In the genomic region with DNA sequence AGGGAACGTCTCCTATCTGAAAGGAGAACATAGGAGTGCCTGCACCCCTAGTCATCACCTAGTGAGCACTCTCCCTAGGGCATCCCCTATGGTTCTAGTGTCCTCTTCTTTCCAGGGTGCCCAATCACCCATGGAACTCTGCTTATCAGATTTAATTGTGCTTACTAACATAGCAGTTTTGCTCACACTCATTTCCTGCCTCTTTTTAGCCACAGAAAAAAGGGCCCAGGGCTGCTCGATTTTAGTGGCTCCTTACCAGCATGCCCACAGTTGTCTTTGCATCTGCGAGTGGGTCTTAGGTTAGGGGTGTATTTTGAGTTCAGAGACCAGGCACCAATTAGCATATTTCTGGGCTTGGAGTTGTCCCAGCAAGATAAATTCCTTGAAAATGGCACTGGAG, we compare ENCODE assay signal across 1 cellular context.
TF ChIP-seq lines count a peak whose summit lies in the region.

No MANE protein-coding gene starts in this region.

TF ChIP-seq in SK-N-SH treated with all-trans-retinoic acid at 6 μM for 48 hours, 23 proteins besides CTCF, POLR2A, EP300 and RAD21 (continued from another document):
- TF ChIP-seq, protein P1, sequence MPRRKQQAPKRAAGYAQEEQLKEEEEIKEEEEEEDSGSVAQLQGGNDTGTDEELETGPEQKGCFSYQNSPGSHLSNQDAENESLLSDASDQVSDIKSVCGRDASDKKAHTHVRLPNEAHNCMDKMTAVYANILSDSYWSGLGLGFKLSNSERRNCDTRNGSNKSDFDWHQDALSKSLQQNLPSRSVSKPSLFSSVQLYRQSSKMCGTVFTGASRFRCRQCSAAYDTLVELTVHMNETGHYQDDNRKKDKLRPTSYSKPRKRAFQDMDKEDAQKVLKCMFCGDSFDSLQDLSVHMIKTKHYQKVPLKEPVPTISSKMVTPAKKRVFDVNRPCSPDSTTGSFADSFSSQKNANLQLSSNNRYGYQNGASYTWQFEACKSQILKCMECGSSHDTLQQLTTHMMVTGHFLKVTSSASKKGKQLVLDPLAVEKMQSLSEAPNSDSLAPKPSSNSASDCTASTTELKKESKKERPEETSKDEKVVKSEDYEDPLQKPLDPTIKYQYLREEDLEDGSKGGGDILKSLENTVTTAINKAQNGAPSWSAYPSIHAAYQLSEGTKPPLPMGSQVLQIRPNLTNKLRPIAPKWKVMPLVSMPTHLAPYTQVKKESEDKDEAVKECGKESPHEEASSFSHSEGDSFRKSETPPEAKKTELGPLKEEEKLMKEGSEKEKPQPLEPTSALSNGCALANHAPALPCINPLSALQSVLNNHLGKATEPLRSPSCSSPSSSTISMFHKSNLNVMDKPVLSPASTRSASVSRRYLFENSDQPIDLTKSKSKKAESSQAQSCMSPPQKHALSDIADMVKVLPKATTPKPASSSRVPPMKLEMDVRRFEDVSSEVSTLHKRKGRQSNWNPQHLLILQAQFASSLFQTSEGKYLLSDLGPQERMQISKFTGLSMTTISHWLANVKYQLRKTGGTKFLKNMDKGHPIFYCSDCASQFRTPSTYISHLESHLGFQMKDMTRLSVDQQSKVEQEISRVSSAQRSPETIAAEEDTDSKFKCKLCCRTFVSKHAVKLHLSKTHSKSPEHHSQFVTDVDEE (CRISPR knock-in tag; IDR thresholded peaks at IDR 0.05) = no peak
- no peak for TF ChIP-seq GLIS3 (CRISPR knock-in tag; IDR thresholded peaks at IDR 0.05)
TF ChIP-seq in SK-N-SH treated with all-trans-retinoic acid at 6 μM for 48 hours: peak in this region for 0.
